Comparison of ENCODE assay signal across 15 cellular contexts in genomic region chr3:87270908-87271727, GRCh38. TPM values are rescaled to one million over a fixed set of nuclear protein-coding genes. Genes with fewer than 3 reads are reported as not detected.
DNase-seq lines count a peak whose midpoint lies in the region; ATAC-seq and TF ChIP-seq lines count a peak whose summit lies in the region.
"Had no signal": no experiment of that assay in that cellular context is flagged by ENCODE, and none has a peak within 500 bp of the region (broad histone marks: within the 10 kb centered on the region; RNA-seq: fewer than 3 reads in every experiment).

No MANE protein-coding gene starts in this region.

- no peaks in the 10 kb centered on the region for H3K9me3 ChIP-seq in mesenchymal stem cell (ENCODE audit: control insufficient read depth, low read length)

- no peaks in the 10 kb centered on the region for H3K36me3 ChIP-seq in mesenchymal stem cell (ENCODE audit: control insufficient read depth in 1 of 2, insufficient read depth in 2 of 2, low read depth in 1 of 2, low read length in 2 of 2)

- peaks cover 1% of the 10 kb centered on the region for H3K4me1 ChIP-seq in mesenchymal stem cell (ENCODE audit: control insufficient read depth, insufficient read depth, low read depth, low read length)

- no peak overlapping the region for H3K27ac ChIP-seq in mesenchymal stem cell (ENCODE audit: low read length, poor library complexity, severe bottlenecking)

- H2BK5ac ChIP-seq in mesenchymal stem cell (ENCODE audit: low read depth, low read length, poor library complexity, severe bottlenecking) = no peak overlapping the region

- H2AFZ ChIP-seq in mesenchymal stem cell (ENCODE audit: low read depth, low read length) = peak overlapping the region; percentile 39

- no peak overlapping the region for H2BK12ac ChIP-seq in mesenchymal stem cell (ENCODE audit: low read length in 2 of 2)

- H3K14ac ChIP-seq in mesenchymal stem cell (ENCODE audit: low read length in 2 of 2) = no peak overlapping the region

- no peak overlapping the region for H3K4me3 ChIP-seq in mesenchymal stem cell (ENCODE audit: insufficient read depth in 1 of 2, low read depth in 1 of 2, low read length in 2 of 2)
- H3K4me3 ChIP-seq: GM12878 had no signal

- H3K79me1 ChIP-seq in mesenchymal stem cell (replicated peaks; ENCODE audit: low read length, poor library complexity, severe bottlenecking) = no peaks in the 10 kb centered on the region

- WGBS in mesenchymal stem cell = 92% methylated on average over 2 of the region's 4 CpGs

- peak overlapping the region in 1 of 2 donors; percentile 68 for H3K4me3 Mint-ChIP-seq in CD14-positive monocyte
- H3K4me3 Mint-ChIP-seq in HFFc6 = peak overlapping the region; percentile 20; the same call in 1 of the 2 replicates
- H3K4me3 Mint-ChIP-seq: dendritic cell treated with granulocyte-macrophage colony-stimulating factor and Interleukin-4, amounts not matched to agents 40 ng/mL and 50 ng/mL, for 4 days had no signal

- no peak overlapping the region for H4K91ac ChIP-seq in mesenchymal stem cell (ENCODE audit: low read length)

- no peaks in the 10 kb centered on the region for H3K27me3 ChIP-seq in mesenchymal stem cell (ENCODE audit: control insufficient read depth in 1 of 2, insufficient read depth in 1 of 2, low read length in 2 of 2)

- no peak overlapping the region for H3K18ac ChIP-seq in mesenchymal stem cell (ENCODE audit: low read depth in 1 of 2, low read length in 2 of 2)

- H2AK5ac ChIP-seq in mesenchymal stem cell (ENCODE audit: low read length, severe bottlenecking) = no peak overlapping the region

- H3K9ac ChIP-seq in mesenchymal stem cell (ENCODE audit: low read length) = no peak overlapping the region

- H3K27ac Mint-ChIP-seq in CD14-positive monocyte (peak overlapping the region; percentile 14 to 79 (median 49)), HFFc6 (peak overlapping the region; percentile 14; the same call in 1 of the 2 replicates)
- H3K27ac Mint-ChIP-seq: dendritic cell treated with granulocyte-macrophage colony-stimulating factor and Interleukin-4, amounts not matched to agents 40 ng/mL and 50 ng/mL, for 4 days had no signal

- no peaks in the 10 kb centered on the region for H3K36me3 Mint-ChIP-seq in CD14-positive monocyte
- no peaks in the 10 kb centered on the region for H3K36me3 Mint-ChIP-seq in HFFc6 (ENCODE audit: low read depth)

- H2BK15ac ChIP-seq in mesenchymal stem cell (ENCODE audit: low read depth, poor library complexity, severe bottlenecking) = no peak overlapping the region

- H3K23ac ChIP-seq in mesenchymal stem cell (ENCODE audit: low read length in 2 of 2) = no peak overlapping the region

- no peak overlapping the region for H3K4ac ChIP-seq in mesenchymal stem cell (ENCODE audit: low read depth in 1 of 2, low read length in 2 of 2)

- no peak overlapping the region for H3K4me2 ChIP-seq in mesenchymal stem cell (ENCODE audit: low read length, poor library complexity, severe bottlenecking)

- H3K4me1 Mint-ChIP-seq in CD14-positive monocyte (peaks cover 28% of the 10 kb centered on the region), HFFc6 (ENCODE audit: low read depth) (peaks cover 31% of the 10 kb centered on the region)

- no peaks in the 10 kb centered on the region for H3K9me3 Mint-ChIP-seq in CD14-positive monocyte
- no peaks in the 10 kb centered on the region for H3K9me3 Mint-ChIP-seq in HFFc6
- H3K9me3 Mint-ChIP-seq: dendritic cell treated with granulocyte-macrophage colony-stimulating factor and Interleukin-4, amounts not matched to agents 40 ng/mL and 50 ng/mL, for 4 days had no signal

- intact Hi-C loops in CD14-positive monocyte (cut with micrococcal nuclease) = no loop called here

- no peak for DNase-seq in CD14-positive monocyte (ENCODE audit: low spot score)
- DNase-seq in HFFc6 = no peak
- peak; percentile 40 for DNase-seq in UCSD-AML1 (lab: John Stamatoyannopoulos, UW; ENCODE audit: unreplicated experiment)
- no peak for DNase-seq in mesenchymal stem cell
- DNase-seq in omental fat pad (ENCODE audit: low spot score) = no peak
- no peak for DNase-seq in T-helper 9 cell
- DNase-seq in hepatic stellate cell (ENCODE audit: low spot score) = no peak
- DNase-seq: NCI-H1417 treated with DMSO at 0.1 percent for 48 hours, OCI-M1 had no signal

- no peak overlapping the region for H4K8ac ChIP-seq in mesenchymal stem cell (ENCODE audit: low read length)

- H2BK120ac ChIP-seq in mesenchymal stem cell (ENCODE audit: low read depth, low read length) = no peak overlapping the region

- TF ChIP-seq CTCF in CD14-positive monocyte (IDR thresholded peaks at IDR 0.05) = no peak
- no peak for TF ChIP-seq CTCF in HFFc6 (IDR thresholded peaks at IDR 0.05)
- TF ChIP-seq CTCF in omental fat pad (IDR thresholded peaks at IDR 0.05) = no peak

- H3K27me3 Mint-ChIP-seq in CD14-positive monocyte (ENCODE audit: low read depth in 3 of 3) = no peaks in the 10 kb centered on the region
- no peaks in the 10 kb centered on the region; the same call in 1 of the 2 replicates for H3K27me3 Mint-ChIP-seq in HFFc6 (ENCODE audit: insufficient read depth)
- H3K27me3 Mint-ChIP-seq: dendritic cell treated with granulocyte-macrophage colony-stimulating factor and Interleukin-4, amounts not matched to agents 40 ng/mL and 50 ng/mL, for 4 days had no signal

- no peak for ATAC-seq in omental fat pad (ENCODE audit: low FRiP score)
- ATAC-seq in HG03175 (IDR thresholded peaks at IDR 0.05; ENCODE audit: unreplicated experiment) = no peak
- ATAC-seq: GM12878 had no signal

RNA-seq across cellular contexts. Expression of gene POU1F1, which starts 5.3 kb away (rescaled TPM):
- polyA plus RNA-seq in CD14-positive monocyte = not detected
- not detected for total RNA-seq in HFFc6 (2021; fragmentation: NEBNext Ultra II Directional; extraction: Animal tissue kit (Norgen Biotek cat#: 25700))
- polyA plus RNA-seq in mesenchymal stem cell (2013, experiment 1 of 2) = not detected
- polyA plus RNA-seq in mesenchymal stem cell (2013, experiment 2 of 2) = not detected
- not detected for total RNA-seq in omental fat pad
- total RNA-seq: frontal cortex, GM12878, liver, urinary bladder had no signal
- polyA plus RNA-seq: liver, urinary bladder had no signal

RNA-seq across cellular contexts. Expression of gene CHMP2B, which starts 44.0 kb away (rescaled TPM):
- polyA plus RNA-seq in CD14-positive monocyte = 10 to 100 TPM; 62.1 to 67.9 TPM
- total RNA-seq in HFFc6 (2021; fragmentation: NEBNext Ultra II Directional; extraction: Animal tissue kit (Norgen Biotek cat#: 25700)) = 10 to 100 TPM; 34.9 to 46.4 (median 38.4) TPM
- 45.3 TPM for polyA plus RNA-seq in mesenchymal stem cell (2013, experiment 1 of 2)
- 45.2 TPM for polyA plus RNA-seq in mesenchymal stem cell (2013, experiment 2 of 2)
- 10 to 100 TPM; 25.5 to 31.6 (median 28.5) TPM for total RNA-seq in omental fat pad
